ENCODE assay signal across 8 cellular contexts in genomic region chr15:40873625-40874561, GRCh38. TPM values are rescaled to one million over a fixed set of nuclear protein-coding genes. Genes with fewer than 3 reads are reported as not detected.
DNase-seq lines count a peak whose midpoint lies in the region; ATAC-seq lines count a peak whose summit lies in the region.

Gene RHOV, minus strand, starts transcription at chr15:40874234. Its CDS starts 95 bp downstream, at chr15:40874139.

- H3K27me3 ChIP-seq in Karpas-422 (ENCODE audit: low read length) = no peaks in the 10 kb centered on the region

- H3K4me3 ChIP-seq in Karpas-422 (ENCODE audit: low read length) (peak within 1 kb of the TSS; percentile 68), skeletal muscle cell (ENCODE audit: low read depth, low read length) (peak within 1 kb of the TSS; percentile 51)

- peak within 1 kb of the TSS; percentile 68 for H3K9ac ChIP-seq in Karpas-422 (ENCODE audit: low read length)

- ATAC-seq in GM21390 (IDR thresholded peaks at IDR 0.05; ENCODE audit: unreplicated experiment) = peak; percentile 60
- peak; percentile 75 for ATAC-seq in activated naive CD8-positive, alpha-beta T cell treated with anti-CD3 and anti-CD28 coated beads, Interleukin-2, amount 10 ng/mL, durations not matched to agents 7 days and 5 days (ENCODE audit: low read depth)
- ATAC-seq in GM19463 (IDR thresholded peaks at IDR 0.05; ENCODE audit: unreplicated experiment) = no peak

- H3K27ac ChIP-seq in Karpas-422 (ENCODE audit: low read length) = no peak within 1 kb of the TSS

- peak; percentile 46 for DNase-seq in DMS114 treated with DMSO at 0.1 percent for 48 hours (lab: John Stamatoyannopoulos, UW; ENCODE audit: unreplicated experiment)
- peak; percentile 77 for DNase-seq in Karpas-422
- peak; percentile 67 to 82 for DNase-seq in SHP77 (lab: John Stamatoyannopoulos, UW)
- peak; percentile 63 for DNase-seq in activated naive CD8-positive, alpha-beta T cell treated with anti-CD3 and anti-CD28 coated beads, Interleukin-2, amount 10 ng/mL, durations not matched to agents 7 days and 5 days
- DNase-seq in hepatic stellate cell (ENCODE audit: low spot score) = peak; percentile 52
- no peak for DNase-seq in skeletal muscle cell (ENCODE audit: low read depth)

- no peaks in the 10 kb centered on the region for H3K79me2 ChIP-seq in Karpas-422 (ENCODE audit: low read length)

- POLR2A ChIA-PET in activated naive CD8-positive, alpha-beta T cell treated with anti-CD3 and anti-CD28 coated beads, Interleukin-2, amount 10 ng/mL, durations not matched to agents 7 days and 5 days (lab: Charles Lee) = interaction anchor here (0.6 to 1.6 kb wide), 3 partner anchors 10 to 129 kb away, joined by 3 to 10 read pairs (median 8); no protein-coding TSS in a partner anchor

- no peaks in the 10 kb centered on the region for H4K20me1 ChIP-seq in Karpas-422 (ENCODE audit: insufficient read depth, low read depth, low read length)

- H3K36me3 Mint-ChIP-seq in activated naive CD8-positive, alpha-beta T cell treated with anti-CD3 and anti-CD28 coated beads, Interleukin-2, amount 10 ng/mL, durations not matched to agents 7 days and 5 days = no peaks in the 10 kb centered on the region

- H3K27me3 Mint-ChIP-seq in activated naive CD8-positive, alpha-beta T cell treated with anti-CD3 and anti-CD28 coated beads, Interleukin-2, amount 10 ng/mL, durations not matched to agents 7 days and 5 days = peaks cover 35% of the 10 kb centered on the region

- peaks cover 13% of the 10 kb centered on the region for H3K4me1 Mint-ChIP-seq in activated naive CD8-positive, alpha-beta T cell treated with anti-CD3 and anti-CD28 coated beads, Interleukin-2, amount 10 ng/mL, durations not matched to agents 7 days and 5 days

- H3K4me3 Mint-ChIP-seq in activated naive CD8-positive, alpha-beta T cell treated with anti-CD3 and anti-CD28 coated beads, Interleukin-2, amount 10 ng/mL, durations not matched to agents 7 days and 5 days = peak within 1 kb of the TSS; percentile 80

- H3K9me3 ChIP-seq in Karpas-422 (ENCODE audit: low read length) = no peaks in the 10 kb centered on the region

- H3K27ac Mint-ChIP-seq in activated naive CD8-positive, alpha-beta T cell treated with anti-CD3 and anti-CD28 coated beads, Interleukin-2, amount 10 ng/mL, durations not matched to agents 7 days and 5 days = no peak within 1 kb of the TSS

- no peaks in the 10 kb centered on the region for H3K9me2 ChIP-seq in Karpas-422 (replicated peaks; ENCODE audit: insufficient read depth, low read length)

- H3K4me2 ChIP-seq in Karpas-422 (ENCODE audit: low read depth, low read length, poor library complexity, severe bottlenecking) = peak within 1 kb of the TSS; percentile 82

- H3K36me3 ChIP-seq in Karpas-422 (ENCODE audit: insufficient read depth, low read length) = no peaks in the 10 kb centered on the region

- no peaks in the 10 kb centered on the region for H3K9me3 Mint-ChIP-seq in activated naive CD8-positive, alpha-beta T cell treated with anti-CD3 and anti-CD28 coated beads, Interleukin-2, amount 10 ng/mL, durations not matched to agents 7 days and 5 days

- peaks cover 22% of the 10 kb centered on the region for H3K4me1 ChIP-seq in Karpas-422 (ENCODE audit: low read length)

- H2AFZ ChIP-seq in Karpas-422 (ENCODE audit: low read length) = peak within 1 kb of the TSS; percentile 91

RNA-seq across cellular contexts. Expression of gene RHOV, which starts in this region (rescaled TPM):
- total RNA-seq in Karpas-422 (2014; rRNA removed; shearing (Covaris generic); ENCODE audit: low replicate concordance) = 0.69 TPM in 1 of 2 replicates, not detected in the other
- total RNA-seq in activated naive CD8-positive, alpha-beta T cell treated with anti-CD3 and anti-CD28 coated beads, Interleukin-2, amount 10 ng/mL, durations not matched to agents 7 days and 5 days = not detected

Comparison
In these comparisons a context has a peak if more than half of its experiments do, and no peak if none do; other contexts are left out.
1. Peak in DNase-seq, H3K4me3 ChIP-seq, H3K9ac ChIP-seq and H3K4me2 ChIP-seq in Karpas-422; RNA of the gene not detected or under 1 TPM.
2. Peak in DNase-seq and ATAC-seq in activated naive CD8-positive, alpha-beta T cell treated with anti-CD3 and anti-CD28 coated beads, Interleukin-2, amount 10 ng/mL, durations not matched to agents 7 days and 5 days; RNA of the gene not detected or under 1 TPM.